In genomic region chr19:3146677-3147100, GRCh38 we compare ENCODE assay signal across 1 cellular context.
TF ChIP-seq lines count a peak whose summit lies in the region.

No MANE protein-coding gene starts in this region.

TF ChIP-seq in GM12878, 131 proteins besides CTCF, POLR2A, EP300 and RAD21:
- TF ChIP-seq CHD2 (IDR thresholded peaks at IDR 0.05; ENCODE audit: borderline replicate concordance, low read depth, low read length) (no peak), SMARCA5 (IDR thresholded peaks at IDR 0.05) (peak; percentile 97), HSF1 (IDR thresholded peaks at IDR 0.05; ENCODE audit: low read depth, low read length) (no peak), YY1 (IDR thresholded peaks at IDR 0.05; ENCODE audit: low read depth, low read length) (peak; percentile 78), TCF3 (IDR thresholded peaks at IDR 0.05; ENCODE audit: borderline replicate concordance, insufficient read depth, low read depth, low read length) (0 out of 2 replicates have a peak, but pooled peaks have one; percentile 5), SMC3 (IDR thresholded peaks at IDR 0.05; ENCODE audit: borderline replicate concordance, low read length) (peak; percentile 57), MAX (IDR thresholded peaks at IDR 0.05; ENCODE audit: low read depth, low read length) (no peak), CEBPZ (IDR thresholded peaks at IDR 0.05; ENCODE audit: low read depth, low read length) (no peak), BCL3 (IDR thresholded peaks at IDR 0.05; ENCODE audit: borderline replicate concordance, insufficient read depth, low read depth, low read length, poor library complexity, severe bottlenecking) (no peak)
